Comparison of ENCODE assay signal across 8 cellular contexts in genomic region chr10:47775361-47776231, GRCh38. TPM values are rescaled to one million over a fixed set of nuclear protein-coding genes. Genes with fewer than 3 reads are reported as not detected.
A peak's percentile ranks its signal among the peaks of the same experiment; 100 is the strongest.
DNase-seq lines count a peak whose midpoint lies in the region; ATAC-seq and TF ChIP-seq lines count a peak whose summit lies in the region.
"Not testable (repeated sequence)": the region's sequence is repeated elsewhere in the genome, so short reads cannot be mapped to it uniquely, and the experiment has no call there.

No MANE protein-coding gene starts in this region.

- POLR2A ChIA-PET in naive thymus-derived CD8-positive, alpha-beta T cell (lab: Charles Lee), result not testable (repeated sequence)

- peak; percentile 44 to 72 for TF ChIP-seq CTCF in mammary epithelial cell (conservative IDR thresholded peaks at IDR 0.05 in 1 of 2, IDR thresholded peaks at IDR 0.05 in 1 of 2; ENCODE audit: extremely low read depth in 1 of 2, insufficient read depth in 1 of 2, low read depth in 1 of 2, low read length in 2 of 2)
- peak in 7 of 9 donors; percentile 23 to 49 (median 42) for TF ChIP-seq CTCF in heart right ventricle (IDR thresholded peaks at IDR 0.05)
- peak; percentile 61 for TF ChIP-seq CTCF in type B pancreatic cell (conservative IDR thresholded peaks at IDR 0.05)

- H3K27ac Mint-ChIP-seq in naive thymus-derived CD8-positive, alpha-beta T cell; type B pancreatic cell: not testable (repeated sequence)

- H4K20me1 ChIP-seq in mammary epithelial cell (ENCODE audit: insufficient read depth, low read length), result not testable (repeated sequence)

- BruUV-seq in mammary epithelial cell (replicated peaks; lab: Mats Ljungman, UMichigan), result not testable (repeated sequence)

- DNase-seq in EL (peak; percentile 66), HPDE6-E6E7 (ENCODE audit: extremely low spot score) (peak; percentile 44), NCI-H226 (peak; percentile 48), T1000 (lab: John Stamatoyannopoulos, UW) (peak; percentile 53), mammary epithelial cell (peak; percentile 62)
- not testable (repeated sequence) for DNase-seq in heart right ventricle; type B pancreatic cell (ENCODE audit: extremely low spot score, unreplicated experiment)
- DNase-seq in naive thymus-derived CD8-positive, alpha-beta T cell, result peak in 1 of 10 donors; percentile 61

- not testable (repeated sequence) for H3K27me3 Mint-ChIP-seq in naive thymus-derived CD8-positive, alpha-beta T cell; type B pancreatic cell

- 17% methylated on average over 4 of the region's 6 CpGs for WGBS in mammary epithelial cell (ENCODE audit: low coverage, missing lambda C conversion rate)
- 27 to 29% methylated on average over 4 of the region's 6 CpGs for WGBS in heart right ventricle, 2 donors

- intact Hi-C loops in mammary epithelial cell (cut with micrococcal nuclease); heart right ventricle (cut with DNase I): not testable (repeated sequence)

- H3K36me3 ChIP-seq in mammary epithelial cell (ENCODE audit: insufficient read depth, low read length); heart right ventricle: not testable (repeated sequence)

- in situ Hi-C loops in mammary epithelial cell (cut with MboI; ENCODE audit: low sequenced_read_pairs in 2 of 2), result not testable (repeated sequence)

- not testable (repeated sequence) for H3K9me3 ChIP-seq in mammary epithelial cell (replicated peaks; ENCODE audit: insufficient read depth, low read length); heart right ventricle

- not testable (repeated sequence) for H3K4me1 ChIP-seq in mammary epithelial cell (ENCODE audit: insufficient read depth, low read length); heart right ventricle

- H3K4me3 Mint-ChIP-seq in naive thymus-derived CD8-positive, alpha-beta T cell; type B pancreatic cell: not testable (repeated sequence)

- dilution Hi-C loops in mammary epithelial cell (cut with HindIII; ENCODE audit: low sequenced_read_pairs), result not testable (repeated sequence)

- not testable (repeated sequence) for H3K79me2 ChIP-seq in mammary epithelial cell (ENCODE audit: insufficient read depth, low read length)

- H3K36me3 Mint-ChIP-seq in naive thymus-derived CD8-positive, alpha-beta T cell; type B pancreatic cell: not testable (repeated sequence)

- not testable (repeated sequence) for H3K27ac ChIP-seq in mammary epithelial cell (ENCODE audit: insufficient read depth, low read depth, low read length); heart right ventricle

- H3K9ac ChIP-seq in mammary epithelial cell (ENCODE audit: insufficient read depth, low read length), result not testable (repeated sequence)

- ATAC-seq in heart right ventricle, result peak; percentile 34 to 85 (median 74)
- peak; percentile 69 to 72 for ATAC-seq in naive thymus-derived CD8-positive, alpha-beta T cell

- H2AFZ ChIP-seq in mammary epithelial cell (ENCODE audit: low read depth, low read length), result not testable (repeated sequence)

- H3K4me2 ChIP-seq in mammary epithelial cell (ENCODE audit: insufficient read depth, low read depth, low read length), result not testable (repeated sequence)

- not testable (repeated sequence) for H3K4me3 ChIP-seq in mammary epithelial cell (replicated peaks in 1 of 3; ENCODE audit: insufficient read depth in 1 of 3, low read depth in 2 of 3, low read length in 3 of 3); heart right ventricle

- CTCF ChIA-PET in mammary epithelial cell (lab: Charles Lee; ENCODE audit: low non-redundant PET), result not testable (repeated sequence)

- H3K27me3 ChIP-seq in mammary epithelial cell (ENCODE audit: insufficient read depth, low read length); heart right ventricle: not testable (repeated sequence)

- not testable (repeated sequence) for H3K4me1 Mint-ChIP-seq in naive thymus-derived CD8-positive, alpha-beta T cell; type B pancreatic cell (ENCODE audit: unreplicated experiment)

- H3K9me3 Mint-ChIP-seq in naive thymus-derived CD8-positive, alpha-beta T cell; type B pancreatic cell: not testable (repeated sequence)

RNA-seq across cellular contexts. Expression of gene SYT15B, which starts 12.2 kb away (rescaled TPM):
- not detected for total RNA-seq in mammary epithelial cell
- polyA plus RNA-seq in mammary epithelial cell, result 0.01 TPM
- polyA minus RNA-seq in mammary epithelial cell, result not detected
- total RNA-seq in heart right ventricle, result 1 to 10 TPM in 6 of 10 donors, under 1 TPM in 4; 0.25 to 3.8 (median 1.3) TPM
- under 1 TPM; 0.37 to 0.67 TPM for polyA plus RNA-seq in heart right ventricle
- total RNA-seq in naive thymus-derived CD8-positive, alpha-beta T cell, result under 1 TPM in 1 of 2 experiments, not detected in 1; 0.13 TPM
- not detected for polyA plus RNA-seq in naive thymus-derived CD8-positive, alpha-beta T cell
- 0.24 and 0.58 TPM in 2 replicates for total RNA-seq in type B pancreatic cell (ENCODE audit: low replicate concordance)
